In the genomic region with DNA sequence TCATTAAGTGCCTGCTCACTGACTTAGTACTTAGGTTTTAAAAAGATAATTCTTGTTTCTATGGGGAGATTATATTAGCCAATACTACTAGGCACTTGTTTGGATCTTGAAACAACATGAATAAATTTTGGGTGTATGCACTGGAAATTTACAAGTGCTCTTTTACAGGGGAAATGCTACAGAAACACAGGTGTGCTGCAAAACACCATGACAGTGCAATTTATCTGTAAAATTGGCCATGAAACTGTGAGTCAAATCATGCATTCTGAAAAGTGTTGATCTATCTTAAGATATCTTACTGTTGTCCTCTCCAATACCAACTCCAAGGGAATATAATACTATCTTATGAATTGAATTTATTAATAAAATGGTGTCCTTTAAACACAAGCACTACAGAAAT, we compare ENCODE assay signal across 21 cellular contexts. TPM values are rescaled to one million over a fixed set of nuclear protein-coding genes. Genes with fewer than 3 reads are reported as not detected.
DNase-seq lines count a peak whose midpoint lies in the region; ATAC-seq, FAIRE-seq and TF ChIP-seq lines count a peak whose summit lies in the region.
"Had no signal": no experiment of that assay in that cellular context is flagged by ENCODE, and none has a peak within 500 bp of the region (broad histone marks: within the 10 kb centered on the region; RNA-seq: fewer than 3 reads in every experiment).

No MANE protein-coding gene starts in this region.

- H3K4me2 ChIP-seq in GM23338, result peak overlapping the region; percentile 80

- H3K9ac ChIP-seq in iPS-20b (ENCODE audit: low read depth, low read length), result 0 out of 2 replicates have a peak overlapping the region, but pooled peaks have one; percentile 79

- H3K9me3 ChIP-seq in A673 (ENCODE audit: low read depth, low read length, poor library complexity, severe bottlenecking), result no peaks in the 10 kb centered on the region
- no peaks in the 10 kb centered on the region; the same call in 1 of the 2 replicates for H3K9me3 ChIP-seq in iPS-20b (ENCODE audit: insufficient read depth, low read depth, low read length)
- H3K9me3 ChIP-seq in psoas muscle, result no peaks in the 10 kb centered on the region

- H3K27me3 ChIP-seq in A673 (replicated peaks; ENCODE audit: insufficient read depth, low read depth, low read length, poor library complexity), result peaks cover 18% of the 10 kb centered on the region
- no peaks in the 10 kb centered on the region for H3K27me3 ChIP-seq in GM23338 (ENCODE audit: insufficient read depth)
- no peaks in the 10 kb centered on the region for H3K27me3 ChIP-seq in iPS-20b (ENCODE audit: insufficient read depth, low read length)
- no peaks in the 10 kb centered on the region for H3K27me3 ChIP-seq in psoas muscle (ENCODE audit: insufficient read depth in 3 of 3, low read length in 2 of 3)
- H3K27me3 ChIP-seq: SJSA1 had no signal

- H4K20me1 ChIP-seq in GM23338 (replicated peaks; ENCODE audit: insufficient read depth), result no peaks in the 10 kb centered on the region

- POLR2A ChIA-PET in A673 (lab: Charles Lee; ENCODE audit: low non-redundant PET), result no interaction called here

- no peaks in the 10 kb centered on the region for H3K27me3 Mint-ChIP-seq in GM23338 (ENCODE audit: insufficient read depth, low read depth, poor library complexity)
- H3K27me3 Mint-ChIP-seq: IgD-negative memory B cell had no signal

- H3K79me2 ChIP-seq in GM23338 (replicated peaks; ENCODE audit: insufficient read depth), result no peaks in the 10 kb centered on the region

- H3K27ac ChIP-seq in A673 (ENCODE audit: low read depth, low read length, poor library complexity, severe bottlenecking) (no peak overlapping the region), GM23338 (ENCODE audit: low read depth) (no peak overlapping the region), VCaP (peak overlapping the region; percentile 96), iPS-20b (ENCODE audit: low read length) (no peak overlapping the region), psoas muscle (no peak overlapping the region)
- H3K27ac ChIP-seq: SJSA1 had no signal

- no peak overlapping the region; the same call in 1 of the 3 replicates for H3K4me3 Mint-ChIP-seq in GM23338
- H3K4me3 Mint-ChIP-seq: CD14-positive monocyte, IgD-negative memory B cell had no signal

- H3K36me3 ChIP-seq in A673 (ENCODE audit: insufficient read depth, low read length, poor library complexity, severe bottlenecking), result no peaks in the 10 kb centered on the region
- no peaks in the 10 kb centered on the region for H3K36me3 ChIP-seq in GM23338 (ENCODE audit: insufficient read depth)
- H3K36me3 ChIP-seq in iPS-20b (ENCODE audit: insufficient read depth, low read depth, low read length), result no peaks in the 10 kb centered on the region
- no peaks in the 10 kb centered on the region for H3K36me3 ChIP-seq in psoas muscle (ENCODE audit: insufficient read depth in 1 of 2, low read depth in 1 of 2)
- H3K36me3 ChIP-seq: SJSA1 had no signal

- H3K36me3 Mint-ChIP-seq in GM23338 (ENCODE audit: low read depth), result no peaks in the 10 kb centered on the region
- H3K36me3 Mint-ChIP-seq: CD14-positive monocyte, IgD-negative memory B cell had no signal

- TF ChIP-seq CTCF in A673 (conservative IDR thresholded peaks at IDR 0.05; ENCODE audit: low read depth, low read length), result no peak
- no peak for TF ChIP-seq CTCF in GM23338 (conservative IDR thresholded peaks at IDR 0.05; ENCODE audit: low read depth in 2 of 2)
- no peak for TF ChIP-seq CTCF in VCaP (conservative IDR thresholded peaks at IDR 0.05)
- no peak for TF ChIP-seq CTCF in psoas muscle (IDR thresholded peaks at IDR 0.05)

- CTCF ChIA-PET in A673 (lab: Charles Lee), result interaction anchor here (2.1 to 2.5 kb wide), 4 partner anchors 112 to 183 kb away, joined by 9 to 67 read pairs (median 22); a partner anchor contains a TSS

- FAIRE-seq in GM12892 (lab: Jason Lieb, UNC), result no peak
- FAIRE-seq: GM12891, GM18507, H54 had no signal

- no peaks in the 10 kb centered on the region for H3F3A ChIP-seq in GM23338 (replicated peaks; ENCODE audit: low read depth)

- TF ChIP-seq POLR2A in GM12892 (IDR thresholded peaks at IDR 0.05; ENCODE audit: low read depth, low read length), result no peak

- H3K4me3 ChIP-seq in A673 (ENCODE audit: low read depth, low read length, poor library complexity, severe bottlenecking) (no peak overlapping the region), GM23338 (peak overlapping the region; percentile 63; the same call in 1 of the 2 replicates), iPS-20b (ENCODE audit: low read length) (peak overlapping the region; percentile 72; the same call in 1 of the 2 replicates), psoas muscle (no peak overlapping the region)
- H3K4me3 ChIP-seq: SJSA1 had no signal

- no peak overlapping the region for H2AFZ ChIP-seq in GM23338

- DNase-seq in A673 (ENCODE audit: low spot score), result peak; percentile 5
- DNase-seq in GM23338 (ENCODE audit: low spot score), result no peak
- no peak for DNase-seq in GM12892 (ENCODE audit: insufficient read length)
- no peak for DNase-seq in psoas muscle
- DNase-seq: AML-193, Karpas-422, NCI-H1048, NCI-H2029 treated with DMSO at 0.1 percent for 48 hours, SW 1271, T-helper 2 cell had no signal

- H3K4me1 ChIP-seq in A673 (ENCODE audit: insufficient read depth, low read length, poor library complexity, severe bottlenecking) (peaks cover 22% of the 10 kb centered on the region), GM23338 (ENCODE audit: insufficient read depth) (peaks cover 25% of the 10 kb centered on the region), iPS-20b (ENCODE audit: insufficient read depth, low read length) (peaks cover 14% of the 10 kb centered on the region), psoas muscle (no peaks in the 10 kb centered on the region)
- H3K4me1 ChIP-seq: SJSA1 had no signal

- no peaks in the 10 kb centered on the region for H3K9me3 Mint-ChIP-seq in GM23338

- peaks cover 18% of the 10 kb centered on the region for H3K4me1 Mint-ChIP-seq in GM23338
- H3K4me1 Mint-ChIP-seq: CD14-positive monocyte, IgD-negative memory B cell had no signal

- no TSS peak for BruUV-seq in A673 (replicated peaks; lab: Mats Ljungman, UMichigan)

- H3K27ac Mint-ChIP-seq in GM23338, result peak overlapping the region; percentile 55; the same call in 1 of the 2 replicates
- H3K27ac Mint-ChIP-seq: CD14-positive monocyte, IgD-negative memory B cell had no signal

- intact Hi-C loops in A673 (cut with micrococcal nuclease; ENCODE audit: unreplicated experiment), result no loop called here
- intact Hi-C loops in psoas muscle (cut with DNase I), result no loop called here

- no peaks in the 10 kb centered on the region for H3K9me2 ChIP-seq in GM23338 (ENCODE audit: insufficient read depth)

- ATAC-seq in GM23338 (no peak), HG03460 (IDR thresholded peaks at IDR 0.05; ENCODE audit: unreplicated experiment) (no peak), GM18517 (IDR thresholded peaks at IDR 0.05; ENCODE audit: unreplicated experiment) (no peak), psoas muscle (no peak)

TF ChIP-seq in GM23338, 12 proteins besides CTCF, POLR2A, EP300 and RAD21 (continues in another document):
- TF ChIP-seq JUNB (IDR thresholded peaks at IDR 0.05; ENCODE audit: unreplicated experiment), result no peak
- TF ChIP-seq, protein P1, sequence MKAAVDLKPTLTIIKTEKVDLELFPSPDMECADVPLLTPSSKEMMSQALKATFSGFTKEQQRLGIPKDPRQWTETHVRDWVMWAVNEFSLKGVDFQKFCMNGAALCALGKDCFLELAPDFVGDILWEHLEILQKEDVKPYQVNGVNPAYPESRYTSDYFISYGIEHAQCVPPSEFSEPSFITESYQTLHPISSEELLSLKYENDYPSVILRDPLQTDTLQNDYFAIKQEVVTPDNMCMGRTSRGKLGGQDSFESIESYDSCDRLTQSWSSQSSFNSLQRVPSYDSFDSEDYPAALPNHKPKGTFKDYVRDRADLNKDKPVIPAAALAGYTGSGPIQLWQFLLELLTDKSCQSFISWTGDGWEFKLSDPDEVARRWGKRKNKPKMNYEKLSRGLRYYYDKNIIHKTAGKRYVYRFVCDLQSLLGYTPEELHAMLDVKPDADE (IDR thresholded peaks at IDR 0.05), result no peak

RNA-seq across cellular contexts. Expression of a gene that starts 12.1 kb away (rescaled TPM):
- total RNA-seq in A673 (2021) (0.04 and 0.06 TPM in 2 replicates), psoas muscle (under 1 TPM in 1 of 4 donors, not detected in 3; 0.06 TPM)
- 0.03 and 0.08 TPM in 2 replicates for total RNA-seq in GM23338 (2014; rRNA removed; shearing (Covaris generic))
- polyA plus RNA-seq in GM23338 (2016; fragmentation: Nextera tagmentation; extraction: Ambion mirVana) (0.05 and 0.09 TPM in 2 replicates), psoas muscle (under 1 TPM in 1 of 3 donors, not detected in 2; 0.01 TPM)
- polyA plus RNA-seq in GM12892 (2012; ENCODE audit: missing spikeins), result not detected
- total RNA-seq: MCF 10A, SJSA1 had no signal
- polyA plus RNA-seq: CD14-positive monocyte, IgD-negative memory B cell had no signal

RNA-seq across cellular contexts. Expression of a gene that starts 55.4 kb away (rescaled TPM):
- total RNA-seq in A673 (2021), result 31.3 and 35.0 TPM in 2 replicates
- total RNA-seq in GM23338 (2014; rRNA removed; shearing (Covaris generic)), result 28.6 and 34.2 TPM in 2 replicates
- 7.1 and 9.3 TPM in 2 replicates for polyA plus RNA-seq in GM23338 (2016; fragmentation: Nextera tagmentation; extraction: Ambion mirVana)
- not detected for polyA plus RNA-seq in GM12892 (2012; ENCODE audit: missing spikeins)
- total RNA-seq in psoas muscle, result 1 to 10 TPM in 2 of 4 donors, under 1 TPM in 2; 0.88 to 1.6 (median 1.2) TPM
- polyA plus RNA-seq in psoas muscle, result under 1 TPM; 0.30 to 0.61 (median 0.31) TPM
- polyA plus RNA-seq: CD14-positive monocyte, IgD-negative memory B cell had no signal

Comparison
In these comparisons a context has a peak if more than half of its experiments do, and no peak if none do; other contexts are left out.
1. H3K4me3 ChIP-seq: peak in GM23338 (single experiment) and iPS-20b (single experiment); none in A673 (single experiment) and psoas muscle (single experiment).
2. RNA of a gene that starts 55.4 kb away (total RNA-seq): 28.6 to 34.2 TPM in GM23338 and 31.3 to 35.0 TPM in A673; 0.88 to 1.6 TPM in psoas muscle; every median in the first group is over 10 times any median in the second.